In the genomic region with DNA sequence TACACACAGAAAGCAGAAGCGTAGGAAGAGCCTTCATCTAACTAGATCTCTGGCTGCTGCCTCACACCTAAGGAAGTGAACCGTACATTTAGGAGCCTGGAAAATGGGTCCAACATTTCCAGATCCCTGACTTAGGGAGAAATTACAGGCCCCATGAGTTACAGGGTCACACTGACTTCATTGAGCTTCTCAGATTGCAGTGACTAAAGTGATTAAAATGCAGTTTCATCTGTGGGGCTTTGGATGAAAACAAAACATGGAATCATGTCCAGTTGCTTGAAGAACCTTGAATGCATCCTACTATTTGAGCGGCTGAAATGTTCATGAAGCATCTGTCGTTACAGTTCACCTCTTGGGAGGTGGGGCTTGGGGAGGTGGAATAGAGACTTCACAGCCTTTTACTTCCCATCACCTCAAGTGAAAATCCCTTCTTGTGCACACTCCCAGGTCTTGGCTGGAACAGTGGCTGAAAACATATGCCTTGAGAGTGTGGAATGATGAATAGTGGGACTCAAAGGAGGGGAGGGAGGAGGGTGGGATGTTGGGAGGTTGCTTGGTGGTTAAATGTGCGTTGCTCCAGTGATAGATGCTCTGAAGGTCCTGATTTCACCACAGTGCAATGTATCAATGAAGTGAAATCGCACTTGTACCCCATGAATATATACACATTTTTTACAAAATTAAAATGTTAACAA, we compare ENCODE assay signal across 1 cellular context.
TF ChIP-seq lines count a peak whose summit lies in the region.

No MANE protein-coding gene starts in this region.

TF ChIP-seq in H1, 55 proteins besides CTCF, POLR2A, EP300 and RAD21:
- TF ChIP-seq BACH1 (IDR thresholded peaks at IDR 0.05; ENCODE audit: low read length) = no peak
- TF ChIP-seq POLR2AphosphoS5 (IDR thresholded peaks at IDR 0.05; ENCODE audit: low read depth, low read length) = no peak
- TF ChIP-seq JUN (IDR thresholded peaks at IDR 0.05; ENCODE audit: low read depth, low read length) = no peak
- TF ChIP-seq KDM4A (IDR thresholded peaks at IDR 0.05; ENCODE audit: low read depth, low read length, severe bottlenecking) = no peak
- TF ChIP-seq NRF1 (IDR thresholded peaks at IDR 0.05; ENCODE audit: low read depth, low read length) = no peak
- no peak for TF ChIP-seq SP4 (IDR thresholded peaks at IDR 0.05; ENCODE audit: low read length)
- no peak for TF ChIP-seq MAFK (IDR thresholded peaks at IDR 0.05; ENCODE audit: low read depth, low read length)
- TF ChIP-seq SUZ12 (IDR thresholded peaks at IDR 0.05; ENCODE audit: low read length) = no peak
- TF ChIP-seq GABPA (IDR thresholded peaks at IDR 0.05; ENCODE audit: borderline replicate concordance, insufficient read depth, low read length) = no peak
- TF ChIP-seq CEBPB (IDR thresholded peaks at IDR 0.05; ENCODE audit: low read depth, low read length) = no peak
- no peak for TF ChIP-seq SP2 (IDR thresholded peaks at IDR 0.05; ENCODE audit: low read length)
- TF ChIP-seq EGR1 (IDR thresholded peaks at IDR 0.05; ENCODE audit: borderline replicate concordance, low read depth, low read length) = no peak
- no peak for TF ChIP-seq ASH2L (IDR thresholded peaks at IDR 0.05; ENCODE audit: low read length)
- TF ChIP-seq CHD7 (IDR thresholded peaks at IDR 0.05; ENCODE audit: insufficient replicate concordance, low read length) = no peak
- no peak for TF ChIP-seq ATF3 (IDR thresholded peaks at IDR 0.05; ENCODE audit: insufficient read depth, low read depth, low read length)
TF ChIP-seq in H1: peak in this region for 0.
